Comparison of ENCODE assay signal across 32 cellular contexts in the genomic region with DNA sequence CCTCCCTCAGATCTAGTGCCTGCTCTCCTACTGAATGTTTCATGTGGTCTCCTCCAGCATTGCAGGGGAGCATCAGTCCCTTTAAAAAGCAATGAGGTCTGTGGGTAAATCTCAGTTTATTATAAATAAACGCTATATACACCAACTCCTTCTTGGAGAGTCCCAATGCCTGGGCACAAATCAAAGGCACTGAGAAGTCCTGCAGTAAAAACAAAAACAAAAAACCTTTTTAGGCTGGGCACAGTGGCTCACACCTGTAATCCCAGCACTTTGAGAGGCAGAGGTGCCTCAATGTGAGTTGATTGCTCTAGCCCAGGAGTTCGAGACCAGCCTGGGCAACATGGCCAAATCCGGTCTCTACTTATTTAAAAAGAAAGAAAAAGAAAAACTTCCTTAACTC. TPM values are rescaled to one million over a fixed set of nuclear protein-coding genes. Genes with fewer than 3 reads are reported as not detected.
"Had no signal": no experiment of that assay in that cellular context is flagged by ENCODE, and none has a peak within 500 bp of the region (broad histone marks: within the 10 kb centered on the region; RNA-seq: fewer than 3 reads in every experiment).

No MANE protein-coding gene starts in this region.

- H3K4me3 ChIP-seq: colonic mucosa, coronary artery, dorsolateral prefrontal cortex, esophagus muscularis mucosa, esophagus squamous epithelium, gastrocnemius medialis, gastroesophageal sphincter, heart left ventricle, heart right ventricle had no signal

- DNase-seq: colonic mucosa; cortex of kidney; dermis blood vessel endothelial cell; dorsolateral prefrontal cortex; effector CD4-positive, alpha-beta T cell; effector CD8-positive, alpha-beta T cell; effector memory CD4-positive, alpha-beta T cell; effector memory CD8-positive, alpha-beta T cell; endodermal cell; erythroblast; esophagus squamous epithelium; foreskin fibroblast; foreskin keratinocyte; foreskin melanocyte; gastrocnemius medialis; glutamatergic neuron; head of caudate nucleus; heart left ventricle; heart right ventricle had no signal

- H3K4me1 ChIP-seq: colonic mucosa, esophagus muscularis mucosa, esophagus squamous epithelium, foreskin keratinocyte, gastrocnemius medialis, gastroesophageal sphincter, heart left ventricle, heart right ventricle had no signal

- FAIRE-seq: colon, endometrium, endothelial cell of umbilical vein, frontal cortex had no signal

- ATAC-seq: effector memory CD8-positive, alpha-beta T cell; esophagus mucosa; foreskin keratinocyte; gastrocnemius medialis; gastroesophageal sphincter; heart left ventricle; heart right ventricle had no signal

- H3K27me3 ChIP-seq: colonic mucosa had no signal

- H3K4me3 Mint-ChIP-seq: dendritic cell treated with granulocyte-macrophage colony-stimulating factor and Interleukin-4, amounts not matched to agents 40 ng/mL and 50 ng/mL, for 4 days; effector memory CD8-positive, alpha-beta T cell; endodermal cell had no signal

- H3K9me3 Mint-ChIP-seq: dendritic cell treated with granulocyte-macrophage colony-stimulating factor and Interleukin-4, amounts not matched to agents 40 ng/mL and 50 ng/mL, for 4 days; effector memory CD8-positive, alpha-beta T cell had no signal

- H3K27ac ChIP-seq: colonic mucosa, coronary artery, dorsolateral prefrontal cortex, epithelial cell of prostate, esophagus muscularis mucosa, esophagus squamous epithelium, foreskin keratinocyte, gastrocnemius medialis, gastroesophageal sphincter, heart left ventricle, heart right ventricle had no signal

- H3K9me3 ChIP-seq: colonic mucosa, esophagus muscularis mucosa, esophagus squamous epithelium, gastrocnemius medialis, gastroesophageal sphincter, heart left ventricle, heart right ventricle had no signal

- H3K4me1 Mint-ChIP-seq: endodermal cell had no signal

- H3K36me3 ChIP-seq: colonic mucosa, esophagus muscularis mucosa, esophagus squamous epithelium, gastrocnemius medialis, gastroesophageal sphincter, heart left ventricle, heart right ventricle had no signal

- H3K27ac Mint-ChIP-seq: dendritic cell treated with granulocyte-macrophage colony-stimulating factor and Interleukin-4, amounts not matched to agents 40 ng/mL and 50 ng/mL, for 4 days; effector memory CD8-positive, alpha-beta T cell; endodermal cell had no signal

RNA-seq across cellular contexts. Expression of a gene that starts 45.0 kb away (rescaled TPM):
- total RNA-seq: dermis microvascular lymphatic vessel endothelial cell, endothelial cell of umbilical vein, epithelial cell of proximal tubule, fibroblast of villous mesenchyme, foreskin keratinocyte had no signal
- polyA plus RNA-seq: endothelial cell of umbilical vein had no signal
